ENCODE assay signal across 19 cellular contexts in genomic region chr15:100769975-100770340, GRCh38.
DNase-seq lines count a peak whose midpoint lies in the region; ATAC-seq and TF ChIP-seq lines count a peak whose summit lies in the region.
"Had no signal": no experiment of that assay in that cellular context is flagged by ENCODE, and none has a peak within 500 bp of the region (broad histone marks: within the 10 kb centered on the region; RNA-seq: fewer than 3 reads in every experiment).

No MANE protein-coding gene starts in this region.

- no peak overlapping the region for H3K4me2 ChIP-seq in HCT116 (ENCODE audit: low read length)

- H4K20me1 ChIP-seq in HCT116 (ENCODE audit: insufficient read depth): no peaks in the 10 kb centered on the region

- H3K27ac Mint-ChIP-seq in naive thymus-derived CD4-positive, alpha-beta T cell: no peak overlapping the region
- H3K27ac Mint-ChIP-seq: CD4-positive, CD25-positive, alpha-beta regulatory T cell; IgD-negative memory B cell had no signal

- no TSS peak for BruUV-seq in HCT116 (replicated peaks; lab: Mats Ljungman, UMichigan)

- RAD21 ChIA-PET in HCT116 (lab: Charles Lee; ENCODE audit: low non-redundant PET in 1 of 2, low total read pairs in 2 of 2, uncharacterized antibody in 2 of 2, unreplicated experiment in 2 of 2): no interaction called here

- peaks cover 0 to 11% (median 0%) of the 10 kb centered on the region in 5 donors for H3K27me3 Mint-ChIP-seq in naive thymus-derived CD4-positive, alpha-beta T cell

- H3K4me1 ChIP-seq in HCT116 (ENCODE audit: control insufficient read depth in 1 of 2, insufficient read depth in 2 of 2, low read length in 2 of 2) (peaks cover 2 to 20% of the 10 kb centered on the region in 2 experiments; a peak in 3 of 4 replicates), lung (ENCODE audit: control insufficient read depth in 2 of 2, insufficient read depth in 2 of 2, low read length in 2 of 2) (no peaks in the 10 kb centered on the region)
- H3K4me1 ChIP-seq in naive thymus-derived CD4-positive, alpha-beta T cell (ENCODE audit: control insufficient read depth in 2 of 2, insufficient read depth in 2 of 2, low read length in 2 of 2): no peaks in the 10 kb centered on the region

- H3K9ac ChIP-seq in HCT116 (ENCODE audit: low read length): no peak overlapping the region

- ATAC-seq in HCT116 (peak; percentile 56; the same call in 1 of the 2 replicates), lung (ENCODE audit: insufficient read depth, low FRiP score) (no peak), sciatic nerve (no peak)
- ATAC-seq in naive thymus-derived CD4-positive, alpha-beta T cell: no peak
- ATAC-seq: GM12878, Panc1 had no signal

- no peak for TF ChIP-seq RAD21 in HCT116 (IDR thresholded peaks at IDR 0.05; ENCODE audit: low read depth)

- no peaks in the 10 kb centered on the region for H3K36me3 Mint-ChIP-seq in naive thymus-derived CD4-positive, alpha-beta T cell
- H3K36me3 Mint-ChIP-seq: CD4-positive, CD25-positive, alpha-beta regulatory T cell had no signal

- H3K4me1 Mint-ChIP-seq in naive thymus-derived CD4-positive, alpha-beta T cell: peaks cover 0 to 2% (median 0%) of the 10 kb centered on the region in 7 donors
- H3K4me1 Mint-ChIP-seq: CD4-positive, CD25-positive, alpha-beta regulatory T cell; IgD-negative memory B cell had no signal

- H3K27me3 ChIP-seq in HCT116 (ENCODE audit: insufficient read depth, low read length): no peaks in the 10 kb centered on the region
- H3K27me3 ChIP-seq in lung (ENCODE audit: control insufficient read depth, insufficient read depth): no peaks in the 10 kb centered on the region
- no peaks in the 10 kb centered on the region for H3K27me3 ChIP-seq in naive thymus-derived CD4-positive, alpha-beta T cell (ENCODE audit: control insufficient read depth in 2 of 2, insufficient read depth in 2 of 2, low read length in 2 of 2)

- no peaks in the 10 kb centered on the region for H3K36me3 ChIP-seq in HCT116 (ENCODE audit: control insufficient read depth in 1 of 2, insufficient read depth in 2 of 2, low read length in 2 of 2)
- H3K36me3 ChIP-seq in lung (ENCODE audit: control insufficient read depth in 2 of 2, insufficient read depth in 2 of 2, low read length in 2 of 2): no peaks in the 10 kb centered on the region
- H3K36me3 ChIP-seq in naive thymus-derived CD4-positive, alpha-beta T cell (ENCODE audit: control insufficient read depth in 2 of 3, insufficient read depth in 3 of 3, low read length in 3 of 3): no peaks in the 10 kb centered on the region

- intact Hi-C loops in HCT116 (cut with micrococcal nuclease) (no loop called here), sciatic nerve (cut with DNase I) (no loop called here)
- intact Hi-C loops in naive thymus-derived CD4-positive, alpha-beta T cell (cut with micrococcal nuclease): no loop called here

- POLR2A ChIA-PET in HCT116 (lab: Charles Lee): interaction anchor here (2.0 kb wide), 1 partner anchor 10 kb away, joined by 6 read pairs; no protein-coding TSS in a partner anchor
- POLR2A ChIA-PET in naive thymus-derived CD4-positive, alpha-beta T cell (lab: Charles Lee): no interaction called here

- peaks cover 0 to 3% (median 0%) of the 10 kb centered on the region in 11 donors for H3K9me3 Mint-ChIP-seq in naive thymus-derived CD4-positive, alpha-beta T cell
- H3K9me3 Mint-ChIP-seq: CD4-positive, CD25-positive, alpha-beta regulatory T cell had no signal

- no peak overlapping the region for H2AFZ ChIP-seq in HCT116 (ENCODE audit: low read depth, low read length, poor library complexity, severe bottlenecking)

- no peaks in the 10 kb centered on the region for H3K79me2 ChIP-seq in HCT116 (ENCODE audit: insufficient read depth, low read length)

- H3K9me3 ChIP-seq in HCT116 (ENCODE audit: control insufficient read depth in 1 of 2, insufficient read depth in 1 of 2, low read depth in 1 of 2, low read length in 2 of 2) (no peaks in the 10 kb centered on the region), lung (ENCODE audit: control insufficient read depth in 2 of 2, insufficient read depth in 1 of 2, low read length in 1 of 2) (peaks cover 0 to 2% of the 10 kb centered on the region in 2 donors)
- H3K9me3 ChIP-seq in naive thymus-derived CD4-positive, alpha-beta T cell (ENCODE audit: control insufficient read depth in 2 of 3, low read length in 3 of 3): no peaks in the 10 kb centered on the region

- DNase-seq in GM10266 (ENCODE audit: extremely low spot score) (peak; percentile 6), HCT116 (ENCODE audit: low read depth, low spot score) (no peak), lung (ENCODE audit: low spot score) (peak; percentile 20), sciatic nerve (ENCODE audit: low spot score) (peak; percentile 23), epidermal melanocyte (ENCODE audit: insufficient read length, low spot score) (no peak), foreskin melanocyte (no peak)
- no peak for DNase-seq in naive thymus-derived CD4-positive, alpha-beta T cell
- DNase-seq: CD4-positive, CD25-positive, alpha-beta regulatory T cell; DMS79; H9; NCI-H1694; NCI-H2081; NCI-H2171; NCI-H345; NCI-H524; NCI-H82 had no signal

- CTCF ChIA-PET in HCT116 (lab: Charles Lee): no interaction called here
- CTCF ChIA-PET in naive thymus-derived CD4-positive, alpha-beta T cell (lab: Charles Lee): no interaction called here

- no peaks in the 10 kb centered on the region for H3K9me2 ChIP-seq in HCT116 (ENCODE audit: insufficient read depth)

- TF ChIP-seq CTCF in GM10266 (IDR thresholded peaks at IDR 0.05; ENCODE audit: control insufficient read depth, insufficient read depth, low read depth, missing control alignments) (no peak), HCT116 (IDR thresholded peaks at IDR 0.05 in 2 of 3, conservative IDR thresholded peaks at IDR 0.05 in 1 of 3; ENCODE audit: borderline replicate concordance in 1 of 3, insufficient read depth in 1 of 3, low read depth in 2 of 3, low read length in 2 of 3) (no peak), lung (IDR thresholded peaks at IDR 0.05; ENCODE audit: control extremely low read depth, extremely low read depth) (no peak)

- no peak overlapping the region for H3K4me3 Mint-ChIP-seq in naive thymus-derived CD4-positive, alpha-beta T cell
- H3K4me3 Mint-ChIP-seq: CD4-positive, CD25-positive, alpha-beta regulatory T cell; H9; IgD-negative memory B cell had no signal

- no peak for TF ChIP-seq POLR2A in HCT116 (IDR thresholded peaks at IDR 0.05; ENCODE audit: borderline replicate concordance, extremely low read depth, insufficient read depth, insufficient read length)

- no peak overlapping the region for H3K27ac ChIP-seq in HCT116 (ENCODE audit: low read depth, low read length)
- H3K27ac ChIP-seq in lung (ENCODE audit: low read depth in 1 of 2, low read length in 1 of 2): no peak overlapping the region
- H3K27ac ChIP-seq in naive thymus-derived CD4-positive, alpha-beta T cell (ENCODE audit: low read depth, low read length): no peak overlapping the region

- WGBS in lung, 2 donors: 84 to 87% methylated on average over 4 of the region's 4 CpGs

- H3K4me3 ChIP-seq in HCT116 (replicated peaks in 1 of 2; ENCODE audit: low read depth in 1 of 2, low read length in 2 of 2) (no peak overlapping the region), lung (no peak overlapping the region)
- no peak overlapping the region for H3K4me3 ChIP-seq in naive thymus-derived CD4-positive, alpha-beta T cell (ENCODE audit: low read length)
- H3K4me3 ChIP-seq: GM12878 had no signal

TF ChIP-seq in HCT116, 20 proteins besides CTCF, POLR2A, EP300 and RAD21:
- TF ChIP-seq ZNF274 (IDR thresholded peaks at IDR 0.05; ENCODE audit: low read depth, low read length) (no peak), ELF1 (IDR thresholded peaks at IDR 0.05; ENCODE audit: borderline replicate concordance, low read depth) (no peak), SRF (IDR thresholded peaks at IDR 0.05; ENCODE audit: low read depth) (no peak), EZH2phosphoT487 (IDR thresholded peaks at IDR 0.05; ENCODE audit: borderline replicate concordance) (no peak), SIN3A (IDR thresholded peaks at IDR 0.05; ENCODE audit: low read depth) (no peak), POLR2AphosphoS5 (IDR thresholded peaks at IDR 0.05; ENCODE audit: low read depth, low read length) (no peak), CBX3 (IDR thresholded peaks at IDR 0.05; ENCODE audit: low read depth) (no peak), YY1 (IDR thresholded peaks at IDR 0.05; ENCODE audit: extremely low read depth, insufficient replicate concordance, low read depth, low read length) (no peak), ZBTB33 (IDR thresholded peaks at IDR 0.05; ENCODE audit: extremely low read depth, insufficient replicate concordance, low read length) (no peak)

Comparison
In these comparisons a context has a peak if more than half of its experiments do, and no peak if none do; other contexts are left out.
1. DNase-seq: peak in GM10266 (single experiment), lung (single experiment) and sciatic nerve (single experiment); none in HCT116 (single experiment), epidermal melanocyte (single experiment), foreskin melanocyte (single experiment) and naive thymus-derived CD4-positive, alpha-beta T cell (0 of 9).